1 cellular context compared by ENCODE assay signal in genomic region chr4:70356185-70356584, GRCh38.
TF ChIP-seq lines count a peak whose summit lies in the region.

No MANE protein-coding gene starts in this region.

TF ChIP-seq in GM12878, 131 proteins besides CTCF, POLR2A, EP300 and RAD21:
- no peak for TF ChIP-seq PAX8 (IDR thresholded peaks at IDR 0.05)
- TF ChIP-seq BCL3 (IDR thresholded peaks at IDR 0.05; ENCODE audit: borderline replicate concordance, insufficient read depth, low read depth, low read length, poor library complexity, severe bottlenecking), result peak; percentile 68
- TF ChIP-seq GABPA (IDR thresholded peaks at IDR 0.05; ENCODE audit: low read depth), result no peak
- no peak for TF ChIP-seq SP1 (IDR thresholded peaks at IDR 0.05; ENCODE audit: low read depth, low read length)
- no peak for TF ChIP-seq ATF2 (IDR thresholded peaks at IDR 0.05; ENCODE audit: low read length)
